12 cellular contexts compared by ENCODE assay signal in genomic region chr9:81682797-81683196, GRCh38. TPM values are rescaled to one million over a fixed set of nuclear protein-coding genes. Genes with fewer than 3 reads are reported as not detected.
DNase-seq lines count a peak whose midpoint lies in the region; ATAC-seq and TF ChIP-seq lines count a peak whose summit lies in the region.
"Had no signal": no experiment of that assay in that cellular context is flagged by ENCODE, and none has a peak within 500 bp of the region (broad histone marks: within the 10 kb centered on the region; RNA-seq: fewer than 3 reads in every experiment).

No MANE protein-coding gene starts in this region.

- H3K36me3 ChIP-seq in subcutaneous abdominal adipose tissue (ENCODE audit: control insufficient read depth in 5 of 5, insufficient read depth in 5 of 5, low read length in 5 of 5) = peaks cover 12 to 21% (median 18%) of the 10 kb centered on the region in 5 donors

- H3K9me3 ChIP-seq in subcutaneous abdominal adipose tissue (ENCODE audit: control insufficient read depth in 5 of 5, low read length in 5 of 5) = no peaks in the 10 kb centered on the region
- H3K9me3 ChIP-seq: upper lobe of right lung had no signal

- H3K4me3 ChIP-seq in subcutaneous abdominal adipose tissue (ENCODE audit: low read depth in 1 of 5, low read length in 5 of 5) (peak overlapping the region; percentile 3 to 33 (median 28)), foreskin fibroblast (ENCODE audit: low read depth in 1 of 2, low read length in 2 of 2) (no peak overlapping the region)
- H3K4me3 ChIP-seq: upper lobe of right lung had no signal

- H3K27ac ChIP-seq in subcutaneous abdominal adipose tissue (ENCODE audit: low read depth, low read length) = no peak overlapping the region
- H3K27ac ChIP-seq: upper lobe of right lung had no signal

- H3K4me3 Mint-ChIP-seq in activated naive CD8-positive, alpha-beta T cell treated with anti-CD3 and anti-CD28 coated beads, Interleukin-2, amount 10 ng/mL, durations not matched to agents 7 days and 5 days = peak overlapping the region; percentile 5
- no peak overlapping the region for H3K4me3 Mint-ChIP-seq in activated naive CD8-positive, alpha-beta T cell treated with anti-CD3 and anti-CD28 coated beads, Interleukin-2, amount 50 U/mL, for 24 hours
- H3K4me3 Mint-ChIP-seq in chondrocyte (ENCODE audit: unreplicated experiment) = no peak overlapping the region

- H3K27me3 Mint-ChIP-seq in activated naive CD8-positive, alpha-beta T cell treated with anti-CD3 and anti-CD28 coated beads, Interleukin-2, amount 10 ng/mL, durations not matched to agents 7 days and 5 days = peaks cover 12% of the 10 kb centered on the region
- peaks cover 15% of the 10 kb centered on the region for H3K27me3 Mint-ChIP-seq in activated naive CD8-positive, alpha-beta T cell treated with anti-CD3 and anti-CD28 coated beads, Interleukin-2, amount 50 U/mL, for 24 hours
- no peaks in the 10 kb centered on the region for H3K27me3 Mint-ChIP-seq in chondrocyte (ENCODE audit: low read depth)

- H3K4me1 Mint-ChIP-seq in activated naive CD8-positive, alpha-beta T cell treated with anti-CD3 and anti-CD28 coated beads, Interleukin-2, amount 10 ng/mL, durations not matched to agents 7 days and 5 days = peaks cover 14% of the 10 kb centered on the region
- H3K4me1 Mint-ChIP-seq in activated naive CD8-positive, alpha-beta T cell treated with anti-CD3 and anti-CD28 coated beads, Interleukin-2, amount 50 U/mL, for 24 hours = peaks cover 15% of the 10 kb centered on the region
- peaks cover 2% of the 10 kb centered on the region for H3K4me1 Mint-ChIP-seq in chondrocyte (ENCODE audit: low read depth)

- TF ChIP-seq CTCF in chondrocyte (IDR thresholded peaks at IDR 0.05) = no peak
- no peak for TF ChIP-seq CTCF in foreskin fibroblast (IDR thresholded peaks at IDR 0.05; ENCODE audit: low read depth, low read length)

- no peaks in the 10 kb centered on the region for H3K9me3 Mint-ChIP-seq in activated naive CD8-positive, alpha-beta T cell treated with anti-CD3 and anti-CD28 coated beads, Interleukin-2, amount 10 ng/mL, durations not matched to agents 7 days and 5 days
- H3K9me3 Mint-ChIP-seq in activated naive CD8-positive, alpha-beta T cell treated with anti-CD3 and anti-CD28 coated beads, Interleukin-2, amount 50 U/mL, for 24 hours = no peaks in the 10 kb centered on the region
- H3K9me3 Mint-ChIP-seq in chondrocyte (ENCODE audit: low read depth) = no peaks in the 10 kb centered on the region

- H3K36me3 Mint-ChIP-seq in activated naive CD8-positive, alpha-beta T cell treated with anti-CD3 and anti-CD28 coated beads, Interleukin-2, amount 10 ng/mL, durations not matched to agents 7 days and 5 days = no peaks in the 10 kb centered on the region
- H3K36me3 Mint-ChIP-seq in activated naive CD8-positive, alpha-beta T cell treated with anti-CD3 and anti-CD28 coated beads, Interleukin-2, amount 50 U/mL, for 24 hours (ENCODE audit: low read depth) = no peaks in the 10 kb centered on the region
- peaks cover 7% of the 10 kb centered on the region for H3K36me3 Mint-ChIP-seq in chondrocyte (ENCODE audit: low read depth)

- DNase-seq in activated naive CD8-positive, alpha-beta T cell treated with anti-CD3 and anti-CD28 coated beads, Interleukin-2, amount 10 ng/mL, durations not matched to agents 7 days and 5 days = no peak
- DNase-seq in activated naive CD8-positive, alpha-beta T cell treated with anti-CD3 and anti-CD28 coated beads, Interleukin-2, amount 50 U/mL, for 24 hours = no peak
- DNase-seq in chondrocyte (ENCODE audit: low spot score) (no peak), left lobe of liver (ENCODE audit: low spot score) (peak; percentile 46), NCI-H524 treated with DMSO at 0.1 percent for 48 hours (lab: John Stamatoyannopoulos, UW) (no peak), foreskin fibroblast (no peak)
- DNase-seq: activated naive CD4-positive, alpha-beta T cell treated with anti-CD3 and anti-CD28 coated beads, Interleukin-2, amount 50 U/mL, for 16 hours; effector memory CD8-positive, alpha-beta T cell; KG1; upper lobe of right lung had no signal

- no peaks in the 10 kb centered on the region for H3K27me3 ChIP-seq in subcutaneous abdominal adipose tissue (ENCODE audit: control insufficient read depth in 5 of 5, insufficient read depth in 4 of 5, low read length in 5 of 5)

- H3K9ac ChIP-seq in subcutaneous abdominal adipose tissue (ENCODE audit: low read length in 5 of 5) = peak overlapping the region in 2 of 5 donors; percentile 43 to 46

- peaks cover 0 to 67% (median 56%) of the 10 kb centered on the region in 5 donors for H3K4me1 ChIP-seq in subcutaneous abdominal adipose tissue (ENCODE audit: control insufficient read depth in 5 of 5, insufficient read depth in 5 of 5, low read length in 5 of 5)

- POLR2A ChIA-PET in activated naive CD8-positive, alpha-beta T cell treated with anti-CD3 and anti-CD28 coated beads, Interleukin-2, amount 10 ng/mL, durations not matched to agents 7 days and 5 days (lab: Charles Lee) = no interaction called here

- H3K27ac Mint-ChIP-seq in activated naive CD8-positive, alpha-beta T cell treated with anti-CD3 and anti-CD28 coated beads, Interleukin-2, amount 10 ng/mL, durations not matched to agents 7 days and 5 days = no peak overlapping the region
- no peak overlapping the region for H3K27ac Mint-ChIP-seq in activated naive CD8-positive, alpha-beta T cell treated with anti-CD3 and anti-CD28 coated beads, Interleukin-2, amount 50 U/mL, for 24 hours
- H3K27ac Mint-ChIP-seq in chondrocyte (ENCODE audit: unreplicated experiment) = peak overlapping the region; percentile 28
- H3K27ac Mint-ChIP-seq: effector memory CD8-positive, alpha-beta T cell had no signal

- ATAC-seq in activated naive CD8-positive, alpha-beta T cell treated with anti-CD3 and anti-CD28 coated beads, Interleukin-2, amount 10 ng/mL, durations not matched to agents 7 days and 5 days (ENCODE audit: low read depth) = no peak
- ATAC-seq in activated naive CD8-positive, alpha-beta T cell treated with anti-CD3 and anti-CD28 coated beads, Interleukin-2, amount 50 U/mL, for 24 hours = no peak
- no peak for ATAC-seq in left lobe of liver
- ATAC-seq in GM18520 (IDR thresholded peaks at IDR 0.05; ENCODE audit: unreplicated experiment) = no peak
- ATAC-seq: effector memory CD8-positive, alpha-beta T cell; upper lobe of right lung had no signal

RNA-seq across cellular contexts. Expression of gene TLE1, which starts 6.5 kb away (rescaled TPM):
- total RNA-seq in activated naive CD8-positive, alpha-beta T cell treated with anti-CD3 and anti-CD28 coated beads, Interleukin-2, amount 10 ng/mL, durations not matched to agents 7 days and 5 days = under 1 TPM; 0.43 to 0.91 TPM
- 12.2 to 17.1 TPM (median 12.6 TPM) in 3 replicates for total RNA-seq in chondrocyte
- 36.6 TPM for total RNA-seq in left lobe of liver

Comparison
In these comparisons a context has a peak if more than half of its experiments do, and no peak if none do; other contexts are left out.
1. H3K4me3 ChIP-seq: peak in subcutaneous abdominal adipose tissue (5 of 5); none in foreskin fibroblast (0 of 2).